In the genomic region with DNA sequence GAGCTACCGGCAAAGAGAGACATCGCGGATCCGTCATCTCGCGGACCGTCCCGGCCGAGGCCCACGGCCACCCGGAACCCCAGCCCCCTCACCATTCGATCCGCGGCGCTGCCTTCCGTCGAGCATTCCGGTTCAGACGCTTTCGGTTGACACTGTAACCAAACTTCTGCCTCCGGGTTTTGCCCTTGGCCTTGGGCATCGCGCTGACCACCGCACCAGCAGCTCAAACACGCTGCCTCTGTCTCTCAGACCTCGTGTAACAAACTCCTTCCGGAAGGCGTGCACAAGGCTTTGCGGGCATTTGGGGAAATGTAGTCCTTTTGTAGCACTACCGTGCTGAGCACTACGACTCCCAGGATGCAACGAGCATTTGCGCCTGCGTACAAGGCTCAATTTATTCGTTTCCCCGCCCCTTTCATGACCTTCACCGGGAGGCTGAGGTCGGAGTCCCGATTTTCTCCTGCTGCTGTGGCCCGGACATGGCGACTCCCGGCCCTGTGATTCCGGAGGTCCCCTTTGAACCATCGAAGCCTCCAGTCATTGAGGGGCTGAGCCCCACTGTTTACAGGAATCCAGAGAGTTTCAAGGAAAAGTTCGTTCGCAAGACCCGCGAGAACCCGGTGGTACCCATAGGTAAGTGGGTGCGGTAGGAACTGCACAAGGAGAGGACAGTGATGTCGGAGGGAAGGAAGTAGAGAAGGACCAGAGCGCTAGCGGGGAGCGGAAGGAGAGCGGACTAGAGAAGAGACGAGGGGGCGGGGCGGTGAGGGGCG, we compare ENCODE assay signal across 1 cellular context.
TF ChIP-seq lines count a peak whose summit lies in the region.

A gene with protein sequence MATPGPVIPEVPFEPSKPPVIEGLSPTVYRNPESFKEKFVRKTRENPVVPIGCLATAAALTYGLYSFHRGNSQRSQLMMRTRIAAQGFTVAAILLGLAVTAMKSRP (plus strand): TSS at position 411 of the 773 bp plus-strand sequence. CDS start 69 bp downstream, at position 480.
A gene with protein sequence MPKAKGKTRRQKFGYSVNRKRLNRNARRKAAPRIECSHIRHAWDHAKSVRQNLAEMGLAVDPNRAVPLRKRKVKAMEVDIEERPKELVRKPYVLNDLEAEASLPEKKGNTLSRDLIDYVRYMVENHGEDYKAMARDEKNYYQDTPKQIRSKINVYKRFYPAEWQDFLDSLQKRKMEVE (minus strand): TSS at position 258 of the 773 bp plus-strand sequence. CDS start 59 bp downstream, at position 199.

TF ChIP-seq in WTC11, 78 proteins besides CTCF, POLR2A, EP300 and RAD21 (continued from another document):
- TF ChIP-seq, protein P1, sequence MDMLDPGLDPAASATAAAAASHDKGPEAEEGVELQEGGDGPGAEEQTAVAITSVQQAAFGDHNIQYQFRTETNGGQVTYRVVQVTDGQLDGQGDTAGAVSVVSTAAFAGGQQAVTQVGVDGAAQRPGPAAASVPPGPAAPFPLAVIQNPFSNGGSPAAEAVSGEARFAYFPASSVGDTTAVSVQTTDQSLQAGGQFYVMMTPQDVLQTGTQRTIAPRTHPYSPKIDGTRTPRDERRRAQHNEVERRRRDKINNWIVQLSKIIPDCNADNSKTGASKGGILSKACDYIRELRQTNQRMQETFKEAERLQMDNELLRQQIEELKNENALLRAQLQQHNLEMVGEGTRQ (CRISPR knock-in tag; IDR thresholded peaks at IDR 0.05) = 0 out of 2 replicates have a peak, but pooled peaks have one; percentile 43
- TF ChIP-seq, protein P2, sequence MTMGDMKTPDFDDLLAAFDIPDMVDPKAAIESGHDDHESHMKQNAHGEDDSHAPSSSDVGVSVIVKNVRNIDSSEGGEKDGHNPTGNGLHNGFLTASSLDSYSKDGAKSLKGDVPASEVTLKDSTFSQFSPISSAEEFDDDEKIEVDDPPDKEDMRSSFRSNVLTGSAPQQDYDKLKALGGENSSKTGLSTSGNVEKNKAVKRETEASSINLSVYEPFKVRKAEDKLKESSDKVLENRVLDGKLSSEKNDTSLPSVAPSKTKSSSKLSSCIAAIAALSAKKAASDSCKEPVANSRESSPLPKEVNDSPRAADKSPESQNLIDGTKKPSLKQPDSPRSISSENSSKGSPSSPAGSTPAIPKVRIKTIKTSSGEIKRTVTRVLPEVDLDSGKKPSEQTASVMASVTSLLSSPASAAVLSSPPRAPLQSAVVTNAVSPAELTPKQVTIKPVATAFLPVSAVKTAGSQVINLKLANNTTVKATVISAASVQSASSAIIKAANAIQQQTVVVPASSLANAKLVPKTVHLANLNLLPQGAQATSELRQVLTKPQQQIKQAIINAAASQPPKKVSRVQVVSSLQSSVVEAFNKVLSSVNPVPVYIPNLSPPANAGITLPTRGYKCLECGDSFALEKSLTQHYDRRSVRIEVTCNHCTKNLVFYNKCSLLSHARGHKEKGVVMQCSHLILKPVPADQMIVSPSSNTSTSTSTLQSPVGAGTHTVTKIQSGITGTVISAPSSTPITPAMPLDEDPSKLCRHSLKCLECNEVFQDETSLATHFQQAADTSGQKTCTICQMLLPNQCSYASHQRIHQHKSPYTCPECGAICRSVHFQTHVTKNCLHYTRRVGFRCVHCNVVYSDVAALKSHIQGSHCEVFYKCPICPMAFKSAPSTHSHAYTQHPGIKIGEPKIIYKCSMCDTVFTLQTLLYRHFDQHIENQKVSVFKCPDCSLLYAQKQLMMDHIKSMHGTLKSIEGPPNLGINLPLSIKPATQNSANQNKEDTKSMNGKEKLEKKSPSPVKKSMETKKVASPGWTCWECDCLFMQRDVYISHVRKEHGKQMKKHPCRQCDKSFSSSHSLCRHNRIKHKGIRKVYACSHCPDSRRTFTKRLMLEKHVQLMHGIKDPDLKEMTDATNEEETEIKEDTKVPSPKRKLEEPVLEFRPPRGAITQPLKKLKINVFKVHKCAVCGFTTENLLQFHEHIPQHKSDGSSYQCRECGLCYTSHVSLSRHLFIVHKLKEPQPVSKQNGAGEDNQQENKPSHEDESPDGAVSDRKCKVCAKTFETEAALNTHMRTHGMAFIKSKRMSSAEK (CRISPR knock-in tag; IDR thresholded peaks at IDR 0.05; ENCODE audit: borderline replicate concordance) = 0 out of 2 replicates have a peak, but pooled peaks have one; percentile 5
- TF ChIP-seq ELF4 (CRISPR knock-in tag; IDR thresholded peaks at IDR 0.05; ENCODE audit: low read depth) (no peak), EMX1 (CRISPR knock-in tag; IDR thresholded peaks at IDR 0.05) (0 out of 2 replicates have a peak, but pooled peaks have one; percentile 19), GABPB1 (CRISPR knock-in tag; IDR thresholded peaks at IDR 0.05) (peak; percentile 74)
